33 cellular contexts compared by ENCODE assay signal in the genomic region with DNA sequence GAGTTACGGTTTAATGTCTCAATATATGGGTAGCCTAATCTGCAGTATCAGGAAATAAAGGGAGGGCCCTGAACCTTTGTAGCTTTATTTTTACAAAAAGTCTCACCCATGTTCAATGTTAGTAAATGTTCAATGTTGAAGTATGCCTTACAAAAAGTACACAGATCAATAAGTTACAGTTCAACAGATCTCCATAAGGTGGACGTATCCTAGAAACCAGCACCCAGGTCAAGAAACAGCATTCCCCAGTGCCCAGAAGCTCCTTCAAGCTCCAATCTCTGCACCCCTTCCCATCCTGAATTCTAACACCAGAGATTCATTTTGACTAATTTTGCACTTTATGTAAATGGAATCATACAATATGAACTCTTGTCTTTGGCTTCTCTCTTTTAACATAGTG.
"Had no signal": no experiment of that assay in that cellular context is flagged by ENCODE, and none has a peak within 500 bp of the region (broad histone marks: within the 10 kb centered on the region; RNA-seq: fewer than 3 reads in every experiment).

No MANE protein-coding gene starts in this region.

- H3K27ac Mint-ChIP-seq: activated B cell treated with CpG ODN at 0.5 μM for 24 hours; activated CD4-positive, alpha-beta memory T cell treated with anti-CD3 and anti-CD28 coated beads for 36 hours; activated CD4-positive, alpha-beta T cell treated with anti-CD3 and anti-CD28 coated beads, Interleukin-2, amount 10 ng/mL, durations not matched to agents 24 days and 14 days; activated CD8-positive, alpha-beta memory T cell treated with anti-CD3 and anti-CD28 coated beads, Interleukin-2, amount 10 ng/mL, durations not matched to agents 7 days and 5 days; activated CD8-positive, alpha-beta T cell treated with anti-CD3 and anti-CD28 coated beads for 36 hours; activated naive CD4-positive, alpha-beta T cell treated with anti-CD3 and anti-CD28 coated beads, Interleukin-2, amount 10 ng/mL, durations not matched to agents 7 days and 5 days; activated naive CD4-positive, alpha-beta T cell treated with anti-CD3 and anti-CD28 coated beads, Interleukin-2, amount 50 U/mL, for 24 hours; activated naive CD8-positive, alpha-beta T cell; activated naive CD8-positive, alpha-beta T cell treated with anti-CD3 and anti-CD28 coated beads, Interleukin-2, amount 10 ng/mL, durations not matched to agents 7 days and 5 days; activated naive CD8-positive, alpha-beta T cell treated with anti-CD3 and anti-CD28 coated beads, Interleukin-2, amount 50 U/mL, for 24 hours; activated T-cell treated with anti-CD3 and anti-CD28 coated beads, Interleukin-2, amount 50 U/mL, for 24 hours; activated T-helper 2 cell treated with anti-CD3 and anti-CD28 coated beads, Interferon-gamma antibody, Interleukin-2, Interleukin-4, amounts not matched to agents 10 μg/mL and 5 μg/mL and 100 μg/mL, durations not matched to agents 14 hours and 24 hours and 36 hours; brain; T-helper 1 cell treated with Interleukin-12 subunit alpha and Interleukin-12 subunit beta and Interleukin-4 antibody, amounts not matched to agents 30 μg/mL and 1 μg/mL, for 36 hours; T-helper 2 cell treated with Interferon-gamma antibody and Interleukin-4, amounts not matched to agents 5 μg/mL and 100 μg/mL, for 36 hours had no signal

- H3K9me3 Mint-ChIP-seq: activated B cell treated with CpG ODN at 0.5 μM for 24 hours; activated CD4-positive, alpha-beta memory T cell treated with anti-CD3 and anti-CD28 coated beads for 36 hours; activated CD4-positive, alpha-beta T cell treated with anti-CD3 and anti-CD28 coated beads, Interleukin-2, amount 10 ng/mL, durations not matched to agents 24 days and 14 days; activated CD8-positive, alpha-beta T cell treated with anti-CD3 and anti-CD28 coated beads for 36 hours; activated naive CD4-positive, alpha-beta T cell treated with anti-CD3 and anti-CD28 coated beads, Interleukin-2, amount 10 ng/mL, durations not matched to agents 7 days and 5 days; activated naive CD4-positive, alpha-beta T cell treated with anti-CD3 and anti-CD28 coated beads, Interleukin-2, amount 50 U/mL, for 24 hours; activated naive CD8-positive, alpha-beta T cell treated with anti-CD3 and anti-CD28 coated beads, Interleukin-2, amount 50 U/mL, for 24 hours; activated T-cell treated with anti-CD3 and anti-CD28 coated beads, Interleukin-2, amount 50 U/mL, for 24 hours; activated T-helper 2 cell treated with anti-CD3 and anti-CD28 coated beads, Interferon-gamma antibody, Interleukin-2, Interleukin-4, amounts not matched to agents 10 μg/mL and 5 μg/mL and 100 μg/mL, durations not matched to agents 14 hours and 24 hours and 36 hours; brain; central memory CD8-positive, alpha-beta T cell; T-helper 1 cell treated with Interleukin-12 subunit alpha and Interleukin-12 subunit beta and Interleukin-4 antibody, amounts not matched to agents 30 μg/mL and 1 μg/mL, for 36 hours; T-helper 2 cell treated with Interferon-gamma antibody and Interleukin-4, amounts not matched to agents 5 μg/mL and 100 μg/mL, for 36 hours had no signal

- H3K4me1 ChIP-seq: ascending aorta had no signal

- H3K4me3 Mint-ChIP-seq: activated B cell treated with CpG ODN at 0.5 μM for 24 hours; activated CD4-positive, alpha-beta memory T cell treated with anti-CD3 and anti-CD28 coated beads for 36 hours; activated CD4-positive, alpha-beta T cell treated with anti-CD3 and anti-CD28 coated beads, Interleukin-2, amount 10 ng/mL, durations not matched to agents 24 days and 14 days; activated CD8-positive, alpha-beta memory T cell treated with anti-CD3 and anti-CD28 coated beads, Interleukin-2, amount 10 ng/mL, durations not matched to agents 7 days and 5 days; activated CD8-positive, alpha-beta T cell treated with anti-CD3 and anti-CD28 coated beads for 36 hours; activated naive CD4-positive, alpha-beta T cell treated with anti-CD3 and anti-CD28 coated beads, Interleukin-2, amount 10 ng/mL, durations not matched to agents 7 days and 5 days; activated naive CD4-positive, alpha-beta T cell treated with anti-CD3 and anti-CD28 coated beads, Interleukin-2, amount 50 U/mL, for 24 hours; activated naive CD8-positive, alpha-beta T cell; activated naive CD8-positive, alpha-beta T cell treated with anti-CD3 and anti-CD28 coated beads, Interleukin-2, amount 10 ng/mL, durations not matched to agents 7 days and 5 days; activated naive CD8-positive, alpha-beta T cell treated with anti-CD3 and anti-CD28 coated beads, Interleukin-2, amount 50 U/mL, for 24 hours; activated T-cell treated with anti-CD3 and anti-CD28 coated beads, Interleukin-2, amount 50 U/mL, for 24 hours; brain; central memory CD8-positive, alpha-beta T cell; T-helper 1 cell treated with Interleukin-12 subunit alpha and Interleukin-12 subunit beta and Interleukin-4 antibody, amounts not matched to agents 30 μg/mL and 1 μg/mL, for 36 hours; T-helper 2 cell treated with Interferon-gamma antibody and Interleukin-4, amounts not matched to agents 5 μg/mL and 100 μg/mL, for 36 hours had no signal

- H3K27me3 Mint-ChIP-seq: activated CD4-positive, alpha-beta memory T cell treated with anti-CD3 and anti-CD28 coated beads for 36 hours; activated CD8-positive, alpha-beta T cell treated with anti-CD3 and anti-CD28 coated beads for 36 hours; activated naive CD4-positive, alpha-beta T cell treated with anti-CD3 and anti-CD28 coated beads, Interleukin-2, amount 50 U/mL, for 24 hours; activated naive CD8-positive, alpha-beta T cell; activated naive CD8-positive, alpha-beta T cell treated with anti-CD3 and anti-CD28 coated beads, Interleukin-2, amount 50 U/mL, for 24 hours; activated T-cell treated with anti-CD3 and anti-CD28 coated beads, Interleukin-2, amount 50 U/mL, for 24 hours; brain; central memory CD8-positive, alpha-beta T cell had no signal

- H3K36me3 ChIP-seq: cardiac muscle cell had no signal

- H3K27me3 ChIP-seq: ascending aorta, cardiac muscle cell had no signal

- ATAC-seq: activated CD8-positive, alpha-beta memory T cell treated with anti-CD3 and anti-CD28 coated beads, Interleukin-2, amount 10 ng/mL, durations not matched to agents 7 days and 5 days; activated CD8-positive, alpha-beta T cell treated with anti-CD3 and anti-CD28 coated beads for 36 hours; activated naive CD8-positive, alpha-beta T cell treated with anti-CD3 and anti-CD28 coated beads, Interleukin-2, amount 50 U/mL, for 24 hours had no signal

- H3K4me1 Mint-ChIP-seq: activated B cell treated with CpG ODN at 0.5 μM for 24 hours; activated CD8-positive, alpha-beta memory T cell treated with anti-CD3 and anti-CD28 coated beads, Interleukin-2, amount 10 ng/mL, durations not matched to agents 7 days and 5 days; activated naive CD4-positive, alpha-beta T cell treated with anti-CD3 and anti-CD28 coated beads, Interleukin-2, amount 50 U/mL, for 24 hours had no signal

- H3K9me3 ChIP-seq: ascending aorta had no signal

- H3K4me3 ChIP-seq: ascending aorta, cardiac muscle cell had no signal

- H3K27ac ChIP-seq: ascending aorta, cardiac muscle cell, VCaP had no signal

- H3K36me3 Mint-ChIP-seq: activated CD4-positive, alpha-beta memory T cell treated with anti-CD3 and anti-CD28 coated beads for 36 hours; activated CD8-positive, alpha-beta memory T cell treated with anti-CD3 and anti-CD28 coated beads, Interleukin-2, amount 10 ng/mL, durations not matched to agents 7 days and 5 days had no signal

- DNase-seq: activated B cell treated with CpG ODN at 0.5 μM for 24 hours; activated CD4-positive, alpha-beta memory T cell treated with anti-CD3 and anti-CD28 coated beads for 36 hours; activated CD4-positive, alpha-beta T cell treated with anti-CD3 and anti-CD28 coated beads for 4 hours; activated CD4-positive, alpha-beta T cell treated with anti-CD3 and anti-CD28 coated beads, Interleukin-2, amount 10 ng/mL, durations not matched to agents 24 days and 14 days; activated CD4-positive, alpha-beta T cell treated with anti-CD3 and anti-CD28 coated beads, Interleukin-2, amount 50 U/mL, for 1 hour; activated CD4-positive, alpha-beta T cell treated with anti-CD3 and anti-CD28 coated beads, Interleukin-2, amount 50 U/mL, for 4 hours; activated CD4-positive, CD25-positive, alpha-beta regulatory T cell treated with anti-CD3 and anti-CD28 coated beads, Interleukin-2, amount 50 U/mL, for 72 hours; activated CD8-positive, alpha-beta memory T cell treated with anti-CD3 and anti-CD28 coated beads, Interleukin-2, amount 10 ng/mL, durations not matched to agents 7 days and 5 days; activated CD8-positive, alpha-beta T cell treated with anti-CD3 and anti-CD28 coated beads for 36 hours; activated effector memory CD4-positive, alpha-beta T cell treated with Interleukin-2 at 50 U/mL for 16 hours; activated gamma-delta T cell; activated naive CD4-positive, alpha-beta T cell treated with anti-CD3 and anti-CD28 coated beads, Interleukin-2, amount 10 ng/mL, durations not matched to agents 7 days and 5 days; activated naive CD4-positive, alpha-beta T cell treated with Interleukin-2 at 50 U/mL for 16 hours; activated naive CD8-positive, alpha-beta T cell treated with anti-CD3 and anti-CD28 coated beads, Interleukin-2, amount 10 ng/mL, durations not matched to agents 7 days and 5 days; activated naive CD8-positive, alpha-beta T cell treated with anti-CD3 and anti-CD28 coated beads, Interleukin-2, amount 50 U/mL, for 24 hours; activated T-cell treated with anti-CD3 and anti-CD28 coated beads, Interleukin-2, amount 50 U/mL, for 24 hours; activated T-cell treated with anti-CD3 and anti-CD28 coated beads, Interleukin-2, amount 50 U/mL, for 48 hours; amygdala; anterior cingulate cortex; caudate nucleus; T-helper 1 cell; T-helper 2 cell; T-helper 9 cell had no signal
